In the genomic region with DNA sequence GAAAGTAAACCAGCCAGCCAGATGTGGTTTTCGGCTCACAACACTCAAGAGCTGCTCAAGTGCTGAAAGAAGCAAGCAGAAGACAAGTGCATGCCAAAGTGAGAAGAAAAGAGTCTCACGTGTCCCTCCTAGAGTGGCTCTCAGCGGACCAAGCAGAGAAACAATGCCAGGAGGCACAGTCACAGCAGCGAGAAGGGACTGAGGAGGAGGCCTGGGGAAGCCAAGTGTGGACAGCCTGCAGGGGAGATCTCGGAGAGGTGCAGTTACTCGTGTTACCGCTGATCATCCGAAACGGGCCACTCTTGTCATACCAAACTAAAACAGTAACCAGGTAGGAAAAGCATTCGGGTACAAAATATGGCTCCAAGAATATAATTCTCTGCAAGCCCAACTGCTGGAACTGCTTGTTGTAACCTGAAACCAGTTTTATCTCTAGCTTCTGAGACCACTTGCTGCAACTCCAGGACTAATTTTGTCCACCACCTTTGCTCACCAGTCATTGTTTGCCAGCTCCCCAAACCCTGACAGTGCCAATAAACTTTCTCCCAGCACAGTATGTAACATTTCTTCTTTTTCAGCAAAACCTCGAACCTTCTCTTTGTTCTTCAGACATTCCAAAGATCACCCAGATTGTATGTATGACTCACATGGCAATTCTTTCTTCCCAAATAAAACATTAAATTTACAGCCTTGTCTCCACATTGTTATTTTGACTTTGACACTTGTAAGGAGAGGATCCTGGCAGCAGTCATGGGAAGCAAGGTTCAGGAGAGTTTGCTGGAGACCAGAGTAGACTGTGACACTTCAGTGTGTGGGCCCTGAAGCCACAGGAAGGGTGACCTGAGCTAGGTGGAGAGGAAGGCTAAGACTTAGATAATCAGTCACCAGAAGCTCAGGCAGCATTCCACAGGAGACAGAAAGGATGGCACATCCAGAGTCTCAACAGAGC, we compare ENCODE assay signal across 9 cellular contexts. TPM values are rescaled to one million over a fixed set of nuclear protein-coding genes. Genes with fewer than 3 reads are reported as not detected.
DNase-seq lines count a peak whose midpoint lies in the region; ATAC-seq, FAIRE-seq and TF ChIP-seq lines count a peak whose summit lies in the region.
"Had no signal": no experiment of that assay in that cellular context is flagged by ENCODE, and none has a peak within 500 bp of the region (broad histone marks: within the 10 kb centered on the region; RNA-seq: fewer than 3 reads in every experiment).

No MANE protein-coding gene starts in this region.

- 67% methylated on average over 9 of the region's 11 CpGs for WGBS in right lobe of liver (ENCODE audit: insufficient coverage, low coverage, low lambda C conversion rate, missing lambda C conversion rate)

- DNase-seq in AG08395 (ENCODE audit: low spot score) = peak; percentile 38
- peak; percentile 21 for DNase-seq in HT-29 (ENCODE audit: low spot score)
- peak; percentile 13 for DNase-seq in bronchial epithelial cell (ENCODE audit: low read depth)
- DNase-seq in right lobe of liver = no peak
- DNase-seq in stimulated activated CD4-positive, alpha-beta T cell treated with anti-CD3 and anti-CD28 coated beads, Interleukin-2, amount 100 ng/mL, for 48 hours = no peak
- no peak for DNase-seq in stimulated activated naive CD8-positive, alpha-beta T cell treated with anti-CD3 and anti-CD28 coated beads, Interleukin-15, amount 100 ng/mL, for 72 hours
- DNase-seq: CD8-positive, alpha-beta memory T cell had no signal

- H3K4me3 Mint-ChIP-seq in stimulated activated naive CD8-positive, alpha-beta T cell treated with anti-CD3 and anti-CD28 coated beads, Interleukin-15, amount 100 ng/mL, for 72 hours = no peak overlapping the region
- H3K4me3 Mint-ChIP-seq: CD8-positive, alpha-beta memory T cell had no signal

- no peak for TF ChIP-seq POLR2A in right lobe of liver (IDR thresholded peaks at IDR 0.05)

- H3K4me1 Mint-ChIP-seq in stimulated activated naive CD8-positive, alpha-beta T cell treated with anti-CD3 and anti-CD28 coated beads, Interleukin-15, amount 100 ng/mL, for 72 hours = peaks cover 21% of the 10 kb centered on the region

- no peaks in the 10 kb centered on the region for H3K9me3 ChIP-seq in right lobe of liver

- H3K4me1 ChIP-seq in right lobe of liver = peaks cover 0 to 20% (median 2%) of the 10 kb centered on the region in 4 donors

- no peaks in the 10 kb centered on the region for H3K9me3 Mint-ChIP-seq in stimulated activated naive CD8-positive, alpha-beta T cell treated with anti-CD3 and anti-CD28 coated beads, Interleukin-15, amount 100 ng/mL, for 72 hours
- H3K9me3 Mint-ChIP-seq: CD8-positive, alpha-beta memory T cell had no signal

- peak overlapping the region in 1 of 3 donors; percentile 7 for H3K27ac ChIP-seq in right lobe of liver

- no peaks in the 10 kb centered on the region for H3K36me3 ChIP-seq in bronchial epithelial cell (ENCODE audit: control insufficient read depth, insufficient read depth, low read length)
- no peaks in the 10 kb centered on the region for H3K36me3 ChIP-seq in right lobe of liver

- no peak for FAIRE-seq in bronchial epithelial cell (lab: Jason Lieb, UNC)

- intact Hi-C loops in right lobe of liver (cut with DNase I) = no loop called here

- H3K27me3 Mint-ChIP-seq in stimulated activated naive CD8-positive, alpha-beta T cell treated with anti-CD3 and anti-CD28 coated beads, Interleukin-15, amount 100 ng/mL, for 72 hours = no peaks in the 10 kb centered on the region
- H3K27me3 Mint-ChIP-seq: CD8-positive, alpha-beta memory T cell had no signal

- ATAC-seq in right lobe of liver (peak in 3 of 4 donors; percentile 27 to 75 (median 28)), HG02798 (IDR thresholded peaks at IDR 0.05; ENCODE audit: poor library complexity, unreplicated experiment) (no peak), HG02938 (IDR thresholded peaks at IDR 0.05; ENCODE audit: unreplicated experiment) (no peak)
- ATAC-seq in stimulated activated naive CD8-positive, alpha-beta T cell treated with anti-CD3 and anti-CD28 coated beads, Interleukin-15, amount 100 ng/mL, for 72 hours = no peak

- no peaks in the 10 kb centered on the region for H3K27me3 ChIP-seq in bronchial epithelial cell (ENCODE audit: control insufficient read depth, insufficient read depth, low read length)
- H3K27me3 ChIP-seq in right lobe of liver = no peaks in the 10 kb centered on the region

- H3K4me3 ChIP-seq in bronchial epithelial cell (ENCODE audit: low read depth, low read length) = no peak overlapping the region
- H3K4me3 ChIP-seq in right lobe of liver = no peak overlapping the region

- TF ChIP-seq CTCF in bronchial epithelial cell (IDR thresholded peaks at IDR 0.05; ENCODE audit: insufficient read depth, low read length, severe bottlenecking) (no peak), right lobe of liver (IDR thresholded peaks at IDR 0.05) (no peak)

- no peak overlapping the region for H3K27ac Mint-ChIP-seq in stimulated activated naive CD8-positive, alpha-beta T cell treated with anti-CD3 and anti-CD28 coated beads, Interleukin-15, amount 100 ng/mL, for 72 hours

RNA-seq across cellular contexts. Expression of a gene that starts 6.3 kb away (rescaled TPM):
- total RNA-seq in HT-29 (2014; rRNA removed; shearing (Covaris generic)) = 25.0 and 25.2 TPM in 2 replicates
- 19.1 and 30.3 TPM in 2 replicates for total RNA-seq in bronchial epithelial cell
- 10 to 100 TPM; 28.9 to 48.1 (median 34.3) TPM for total RNA-seq in right lobe of liver

RNA-seq across cellular contexts. Expression of a gene that starts 41.0 kb away (rescaled TPM):
- 18.7 and 22.0 TPM in 2 replicates for total RNA-seq in HT-29 (2014; rRNA removed; shearing (Covaris generic))
- total RNA-seq in bronchial epithelial cell (0.13 and 0.26 TPM in 2 replicates), right lobe of liver (1 to 10 TPM in 5 of 6 experiments, under 1 TPM in 1; 0.73 to 9.2 (median 2.6) TPM)

Comparison
In these comparisons a context has a peak if more than half of its experiments do, and no peak if none do; other contexts are left out.
1. DNase-seq: peak in AG08395 (single experiment), HT-29 (single experiment) and bronchial epithelial cell (single experiment); none in right lobe of liver (0 of 3), stimulated activated CD4-positive, alpha-beta T cell treated with anti-CD3 and anti-CD28 coated beads, Interleukin-2, amount 100 ng/mL, for 48 hours (0 of 2) and stimulated activated naive CD8-positive, alpha-beta T cell treated with anti-CD3 and anti-CD28 coated beads, Interleukin-15, amount 100 ng/mL, for 72 hours (0 of 2).
2. ATAC-seq: peak in right lobe of liver (3 of 4); none in HG02798 (single experiment), stimulated activated naive CD8-positive, alpha-beta T cell treated with anti-CD3 and anti-CD28 coated beads, Interleukin-15, amount 100 ng/mL, for 72 hours (single experiment) and HG02938 (single experiment).